12 cellular contexts compared by ENCODE assay signal in the genomic region with DNA sequence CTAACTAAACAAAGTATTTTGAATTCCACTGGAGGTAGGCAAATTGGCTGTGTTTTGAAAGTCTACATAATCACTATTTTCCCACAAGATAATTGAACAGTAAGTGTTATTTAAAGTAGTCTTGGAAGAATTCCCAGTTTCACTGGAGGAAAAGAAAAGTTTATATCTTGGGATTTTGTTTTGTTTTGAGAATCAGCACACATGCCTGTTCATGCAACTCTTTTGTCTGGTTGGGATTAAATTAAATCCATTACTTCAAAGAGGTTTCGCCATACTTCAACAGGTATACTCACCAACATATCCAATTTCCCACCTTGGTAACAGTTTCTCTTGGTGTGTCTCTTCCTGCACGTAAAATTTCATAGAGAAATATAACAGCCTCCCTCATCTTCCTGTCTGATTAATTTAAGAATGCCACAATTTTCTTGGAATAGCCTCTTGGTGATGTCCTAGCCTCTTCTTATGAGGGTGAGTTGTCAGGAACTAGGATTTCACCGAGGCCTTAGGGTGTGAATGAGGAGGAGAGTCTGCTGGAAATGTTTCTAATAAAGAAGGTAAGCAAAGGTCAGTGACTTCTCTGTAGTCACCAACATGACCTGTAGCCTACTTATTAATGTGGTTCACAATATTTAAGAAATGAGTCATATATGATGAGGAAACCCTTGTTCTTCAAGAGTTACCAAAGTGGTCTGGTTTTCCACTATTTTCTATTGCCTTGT. TPM values are rescaled to one million over a fixed set of nuclear protein-coding genes. Genes with fewer than 3 reads are reported as not detected.
DNase-seq lines count a peak whose midpoint lies in the region; ATAC-seq, FAIRE-seq and TF ChIP-seq lines count a peak whose summit lies in the region.
"Had no signal": no experiment of that assay in that cellular context is flagged by ENCODE, and none has a peak within 500 bp of the region (broad histone marks: within the 10 kb centered on the region; RNA-seq: fewer than 3 reads in every experiment).

No MANE protein-coding gene starts in this region.

- H3K36me3 Mint-ChIP-seq in activated CD4-positive, alpha-beta T cell treated with anti-CD3 and anti-CD28 coated beads, Interleukin-2, amount 10 ng/mL, durations not matched to agents 24 days and 14 days (ENCODE audit: low read depth) = peaks cover 23% of the 10 kb centered on the region
- no peaks in the 10 kb centered on the region for H3K36me3 Mint-ChIP-seq in stimulated activated memory B cell treated with anti-CD40 and anti-IgM and Interleukin-4, amounts not matched to agents 10 μg/mL and 1 μg/mL and 100 μg/mL, for 72 hours
- H3K36me3 Mint-ChIP-seq: natural killer cell had no signal

- peak overlapping the region; percentile 19 for H3K4me3 Mint-ChIP-seq in activated CD4-positive, alpha-beta T cell treated with anti-CD3 and anti-CD28 coated beads, Interleukin-2, amount 10 ng/mL, durations not matched to agents 24 days and 14 days
- H3K4me3 Mint-ChIP-seq in stimulated activated memory B cell treated with anti-CD40 and anti-IgM and Interleukin-4, amounts not matched to agents 10 μg/mL and 1 μg/mL and 100 μg/mL, for 72 hours = no peak overlapping the region
- H3K4me3 Mint-ChIP-seq: natural killer cell had no signal

- POLR2A ChIA-PET in HepG2 (lab: Yijun Ruan, JAX) = no interaction called here

- no peak for TF ChIP-seq RAD21 in HepG2 (CRISPR knock-in tag; IDR thresholded peaks at IDR 0.05)

- no peaks in the 10 kb centered on the region; the same call in none of the 2 replicates for H4K20me1 ChIP-seq in HepG2 (ENCODE audit: insufficient read depth, low read length)

- H2AFZ ChIP-seq in HepG2 (ENCODE audit: low read length) = no peak overlapping the region

- H3K4me3 ChIP-seq in HepG2 (replicated peaks in 1 of 3; ENCODE audit: insufficient read depth in 1 of 3, low read depth in 2 of 3, low read length in 3 of 3) = no peak overlapping the region
- H3K4me3 ChIP-seq in vagina = no peak overlapping the region

- ATAC-seq in HepG2 = no peak
- ATAC-seq in HG03039 (IDR thresholded peaks at IDR 0.05; ENCODE audit: unreplicated experiment) = no peak
- no peak for ATAC-seq in stimulated activated memory B cell treated with anti-CD40 and anti-IgM and Interleukin-4, amounts not matched to agents 10 μg/mL and 1 μg/mL and 100 μg/mL, for 72 hours
- ATAC-seq: natural killer cell had no signal

- peaks cover 28% of the 10 kb centered on the region for H3K4me1 ChIP-seq in HepG2 (ENCODE audit: insufficient read depth, low read length)
- H3K4me1 ChIP-seq in vagina = peaks cover 31% of the 10 kb centered on the region

- no peak overlapping the region for H3K4me2 ChIP-seq in HepG2 (ENCODE audit: low read depth, low read length)

- no peak for TF ChIP-seq EP300 in HepG2 (IDR thresholded peaks at IDR 0.05; ENCODE audit: low read depth in 2 of 2, low read length in 2 of 2)
- no peak for TF ChIP-seq EP300 in HepG2 (CRISPR knock-in tag; IDR thresholded peaks at IDR 0.05; ENCODE audit: borderline replicate concordance)

- no peaks in the 10 kb centered on the region for H3K9me3 Mint-ChIP-seq in activated CD4-positive, alpha-beta T cell treated with anti-CD3 and anti-CD28 coated beads, Interleukin-2, amount 10 ng/mL, durations not matched to agents 24 days and 14 days
- no peaks in the 10 kb centered on the region for H3K9me3 Mint-ChIP-seq in stimulated activated memory B cell treated with anti-CD40 and anti-IgM and Interleukin-4, amounts not matched to agents 10 μg/mL and 1 μg/mL and 100 μg/mL, for 72 hours
- H3K9me3 Mint-ChIP-seq: natural killer cell had no signal

- H3K27ac ChIP-seq in HepG2 (ENCODE audit: extremely low read length, insufficient read depth, low read length) (no peak overlapping the region), vagina (peak overlapping the region; percentile 2)

- no peaks in the 10 kb centered on the region for H3K27me3 Mint-ChIP-seq in activated CD4-positive, alpha-beta T cell treated with anti-CD3 and anti-CD28 coated beads, Interleukin-2, amount 10 ng/mL, durations not matched to agents 24 days and 14 days
- no peaks in the 10 kb centered on the region for H3K27me3 Mint-ChIP-seq in stimulated activated memory B cell treated with anti-CD40 and anti-IgM and Interleukin-4, amounts not matched to agents 10 μg/mL and 1 μg/mL and 100 μg/mL, for 72 hours

- intact Hi-C loops in activated CD4-positive, alpha-beta T cell treated with anti-CD3 and anti-CD28 coated beads, Interleukin-2, amount 10 ng/mL, durations not matched to agents 24 days and 14 days (cut with micrococcal nuclease) = no loop called here
- intact Hi-C loops in HepG2 (cut with micrococcal nuclease; ENCODE audit: unreplicated experiment) (loop anchor here (10.0 kb wide), 1 partner anchor 58 kb away; no protein-coding TSS in a partner anchor), vagina (cut with DNase I) (no loop called here)

- DNase-seq in activated CD4-positive, alpha-beta T cell treated with anti-CD3 and anti-CD28 coated beads, Interleukin-2, amount 10 ng/mL, durations not matched to agents 24 days and 14 days = no peak
- DNase-seq in activated CD4-positive, alpha-beta T cell treated with anti-CD3 and anti-CD28 coated beads for 1 hour = no peak
- DNase-seq in astrocyte of the hippocampus (ENCODE audit: low read depth, low spot score) = peak; percentile 58
- no peak for DNase-seq in HepG2 (ENCODE audit: low spot score)
- no peak for DNase-seq in vagina (ENCODE audit: extremely low spot score in 2 of 2)
- DNase-seq in superior temporal gyrus (ENCODE audit: extremely low spot score) = no peak
- DNase-seq: 8988T; activated CD4-positive, CD25-positive, alpha-beta regulatory T cell; natural killer cell; NCI-H1092 had no signal

- no TSS peak for BruUV-seq in HepG2 (replicated peaks; lab: Mats Ljungman, UMichigan)

- H3K79me2 ChIP-seq in HepG2 (ENCODE audit: insufficient read depth, low read length) = peaks cover 45% of the 10 kb centered on the region

- no peaks in the 10 kb centered on the region for H3K9me3 ChIP-seq in HepG2 (ENCODE audit: low read length)
- H3K9me3 ChIP-seq in vagina = no peaks in the 10 kb centered on the region

- peaks cover 3 to 40% of the 10 kb centered on the region in 2 experiments for H3K36me3 ChIP-seq in HepG2 (replicated peaks in 1 of 2; ENCODE audit: control insufficient read depth in 1 of 2, insufficient read depth in 2 of 2, low read length in 2 of 2)
- no peaks in the 10 kb centered on the region for H3K36me3 ChIP-seq in vagina

- H3K27me3 ChIP-seq in HepG2 (ENCODE audit: control insufficient read depth in 1 of 2, insufficient read depth in 2 of 2, low read length in 2 of 2) (no peaks in the 10 kb centered on the region), vagina (no peaks in the 10 kb centered on the region)

- peaks cover 68% of the 10 kb centered on the region for H3K4me1 Mint-ChIP-seq in activated CD4-positive, alpha-beta T cell treated with anti-CD3 and anti-CD28 coated beads, Interleukin-2, amount 10 ng/mL, durations not matched to agents 24 days and 14 days
- H3K4me1 Mint-ChIP-seq in stimulated activated memory B cell treated with anti-CD40 and anti-IgM and Interleukin-4, amounts not matched to agents 10 μg/mL and 1 μg/mL and 100 μg/mL, for 72 hours = peaks cover 6% of the 10 kb centered on the region

- TF ChIP-seq CTCF in HepG2 (CRISPR knock-in tag; IDR thresholded peaks at IDR 0.05) = no peak
- no peak for TF ChIP-seq CTCF in vagina (IDR thresholded peaks at IDR 0.05)

- no peak overlapping the region for H3K9ac ChIP-seq in HepG2 (ENCODE audit: insufficient read depth, low read depth, low read length)

- peak overlapping the region; percentile 27 for H3K27ac Mint-ChIP-seq in activated CD4-positive, alpha-beta T cell treated with anti-CD3 and anti-CD28 coated beads, Interleukin-2, amount 10 ng/mL, durations not matched to agents 24 days and 14 days
- H3K27ac Mint-ChIP-seq in stimulated activated memory B cell treated with anti-CD40 and anti-IgM and Interleukin-4, amounts not matched to agents 10 μg/mL and 1 μg/mL and 100 μg/mL, for 72 hours = no peak overlapping the region
- H3K27ac Mint-ChIP-seq: natural killer cell had no signal

- in situ Hi-C loops in HepG2 (cut with HindIII; ENCODE audit: extremely low pct_ligation_motif_present, low pct_unique_long_range_greater_than_20kb) = loop anchor here (10.0 kb wide), 1 partner anchor 82 kb away; no protein-coding TSS in a partner anchor

- 95% methylated on average over 3 of the region's 3 CpGs for WGBS in HepG2 (ENCODE audit: low lambda C conversion rate)

- CTCF ChIA-PET in HepG2 (lab: Yijun Ruan, JAX; ENCODE audit: low intra/inter-chr PET ratio, low total read pairs) = interaction anchor here (2.5 kb wide), 1 partner anchor 89 kb away, joined by 15 read pairs; no protein-coding TSS in a partner anchor

- FAIRE-seq in HepG2 (lab: Jason Lieb, UNC) = no peak

- TF ChIP-seq POLR2A in HepG2 (IDR thresholded peaks at IDR 0.05; ENCODE audit: insufficient read depth in 1 of 2, low read depth in 2 of 2, low read length in 2 of 2) (no peak), vagina (IDR thresholded peaks at IDR 0.05) (no peak)

TF ChIP-seq in HepG2, 621 proteins besides CTCF, POLR2A, EP300 and RAD21 (continues in another document):
- TF ChIP-seq RELA (CRISPR knock-in tag; IDR thresholded peaks at IDR 0.05) = no peak

RNA-seq across cellular contexts. Expression of gene ITGA2, which starts 48.1 kb away (rescaled TPM):
- total RNA-seq in activated CD4-positive, alpha-beta T cell treated with anti-CD3 and anti-CD28 coated beads, Interleukin-2, amount 10 ng/mL, durations not matched to agents 24 days and 14 days = 3.5 and 3.9 TPM in 2 replicates
- total RNA-seq in HepG2 (2016; rRNA removed; fragmentation: Illumina TruSeq; extraction: Trizol) = 10.2 and 15.8 TPM in 2 replicates
- 0.79 and 0.91 TPM in 2 replicates for total RNA-seq in HepG2 (2016; cell fraction: cytosol; rRNA removed; fragmentation: Illumina TruSeq; extraction: Trizol; ENCODE audit: low read depth)
- 9.7 and 15.3 TPM in 2 replicates for total RNA-seq in HepG2 (2016; cell fraction: insoluble cytoplasmic fraction; rRNA removed; fragmentation: Illumina TruSeq; extraction: Trizol)
- total RNA-seq in HepG2 (2016; cell fraction: membrane; rRNA removed; fragmentation: Illumina TruSeq; extraction: Trizol) = 2.3 and 3.0 TPM in 2 replicates
- 25.3 and 27.8 TPM in 2 replicates for total RNA-seq in HepG2 (2016; cell fraction: nucleus; rRNA removed; fragmentation: Illumina TruSeq; extraction: Trizol)
- 49.3 and 58.3 TPM in 2 replicates for polyA plus RNA-seq in HepG2 (2011; rRNA removed)
- polyA plus RNA-seq in HepG2 (2011; cell fraction: cytosol; rRNA removed) = 24.9 and 38.8 TPM in 2 replicates
- polyA plus RNA-seq in HepG2 (2011; cell fraction: nucleus; rRNA removed) = 27.4 and 30.0 TPM in 2 replicates
- polyA plus RNA-seq in HepG2 (2012) = 40.3 and 49.9 TPM in 2 replicates
- polyA plus RNA-seq in HepG2 (2016; cell fraction: cytosol; fragmentation: Illumina TruSeq; extraction: Trizol; ENCODE audit: low read depth) = 0.17 and 0.20 TPM in 2 replicates
- 3.7 TPM in 2 replicates for polyA plus RNA-seq in HepG2 (2016; cell fraction: insoluble cytoplasmic fraction; fragmentation: Illumina TruSeq; extraction: Trizol; ENCODE audit: low read depth)
- polyA plus RNA-seq in HepG2 (2016; cell fraction: membrane; fragmentation: Illumina TruSeq; extraction: Trizol; ENCODE audit: low read depth) = 0.45 and 0.72 TPM in 2 replicates
- 15.1 and 16.2 TPM in 2 replicates for polyA plus RNA-seq in HepG2 (2016; cell fraction: nucleus; fragmentation: Illumina TruSeq; extraction: Trizol; ENCODE audit: insufficient read depth, low read depth)
- 19.4 and 121 TPM in 2 replicates for polyA minus RNA-seq in HepG2 (2011; rRNA and poly(A)+ RNA removed; ENCODE audit: low replicate concordance)
- 105 and 135 TPM in 2 replicates for polyA minus RNA-seq in HepG2 (2011; cell fraction: cytosol; rRNA and poly(A)+ RNA removed)
- polyA minus RNA-seq in HepG2 (2011; cell fraction: nucleus; rRNA and poly(A)+ RNA removed) = 209 and 232 TPM in 2 replicates
- 18.4 TPM for total RNA-seq in vagina
